26 cellular contexts compared by ENCODE assay signal in genomic region chr2:63287961-63288360, GRCh38.
"Had no signal": no experiment of that assay in that cellular context is flagged by ENCODE, and none has a peak within 500 bp of the region (broad histone marks: within the 10 kb centered on the region; RNA-seq: fewer than 3 reads in every experiment).

No MANE protein-coding gene starts in this region.

- DNase-seq: immature natural killer cell; kidney; left colon; left lung; lower lobe of right lung; mammary epithelial cell; mesenchymal stem cell; naive thymus-derived CD8-positive, alpha-beta T cell; nucleus accumbens; pancreas; posterior cingulate gyrus; retina; right cardiac atrium; stimulated activated CD4-positive, alpha-beta T cell treated with anti-CD3 and anti-CD28 coated beads, Interleukin-1b, Interleukin-23, amount 100 ng/mL, for 48 hours; stimulated activated CD4-positive, alpha-beta T cell treated with anti-CD3 and anti-CD28 coated beads, Interleukin-2, amount 100 ng/mL, for 48 hours; stimulated activated CD4-positive, alpha-beta T cell treated with anti-CD3 and anti-CD28 coated beads, Interleukin-4, amount 100 ng/mL, for 4 hours; stimulated activated CD8-positive, alpha-beta memory T cell treated with anti-CD3 and anti-CD28 coated beads, Interleukin-4, amount 100 ng/mL, for 48 hours; stimulated activated naive CD4-positive, alpha-beta T cell treated with Interleukin-2 at 50 U/mL for 16 hours; stimulated activated naive CD8-positive, alpha-beta T cell treated with anti-CD3 and anti-CD28 coated beads, Interleukin-15, amount 100 ng/mL, for 72 hours; uterus had no signal

- ATAC-seq: left colon; left lung; lower lobe of right lung; naive thymus-derived CD8-positive, alpha-beta T cell; pancreas; right cardiac atrium; sciatic nerve; stimulated activated memory B cell treated with anti-CD40 and anti-IgM and Interleukin-4, amounts not matched to agents 10 μg/mL and 1 μg/mL and 100 μg/mL, for 72 hours; stimulated activated naive CD8-positive, alpha-beta T cell treated with anti-CD3 and anti-CD28 coated beads, Interleukin-15, amount 100 ng/mL, for 72 hours had no signal

- H3K27ac ChIP-seq: left lung, lower lobe of right lung, pancreas, prostate gland, tibial nerve, uterus had no signal

- H3K9me3 ChIP-seq: pancreas, prostate gland had no signal

- H3K27me3 ChIP-seq: left lung, pancreas, tibial nerve, uterus had no signal

- H3K4me2 ChIP-seq: smooth muscle cell had no signal

- H3K4me1 ChIP-seq: left lung, lower lobe of right lung, pancreas, prostate gland, tibial nerve, uterus had no signal

- H3K36me3 ChIP-seq: left lung, lower lobe of right lung, pancreas, prostate gland, uterus had no signal

- FAIRE-seq: islet of Langerhans, kidney, pancreas had no signal

- H3K4me3 ChIP-seq: left lung, lower lobe of right lung, pancreas, prostate gland, smooth muscle cell, tibial nerve, uterus had no signal
